Comparison of ENCODE assay signal across 16 cellular contexts in genomic region chr9:92266486-92266885, GRCh38.
"Had no signal": no experiment of that assay in that cellular context is flagged by ENCODE, and none has a peak within 500 bp of the region (broad histone marks: within the 10 kb centered on the region; RNA-seq: fewer than 3 reads in every experiment).

No MANE protein-coding gene starts in this region.

- DNase-seq: activated CD4-positive, alpha-beta T cell treated with anti-CD3 and anti-CD28 coated beads for 1 hour; activated CD4-positive, alpha-beta T cell treated with anti-CD3 and anti-CD28 coated beads, Interleukin-2, amount 50 U/mL, for 4 hours; activated CD8-positive, alpha-beta memory T cell treated with anti-CD3 and anti-CD28 coated beads, Interleukin-2, amount 10 ng/mL, durations not matched to agents 7 days and 5 days; activated effector memory CD4-positive, alpha-beta T cell treated with anti-CD3 and anti-CD28 coated beads, Interleukin-2, amount 50 U/mL, for 16 hours; activated T-cell treated with anti-CD3 and anti-CD28 coated beads, Interleukin-2, amount 50 U/mL, for 1 hour; adrenal gland; islet precursor cell; mucosa of descending colon; naive thymus-derived CD4-positive, alpha-beta T cell; pancreas; stimulated activated CD4-positive, alpha-beta T cell treated with anti-CD3 and anti-CD28 coated beads, Interleukin-15, amount 100 ng/mL, for 24 hours; stimulated activated CD4-positive, alpha-beta T cell treated with anti-CD3 and anti-CD28 coated beads, Interleukin-4, amount 100 ng/mL, for 1 hour; stimulated activated naive B cell treated with anti-CD40 and anti-IgM and Interleukin-4, amounts not matched to agents 10 μg/mL and 1 μg/mL and 100 μg/mL, for 72 hours; thyroid gland had no signal

- H3K4me1 ChIP-seq: pancreas, thyroid gland had no signal

- H3K27me3 ChIP-seq: adrenal gland, pancreas, thyroid gland had no signal

- H3K4me3 ChIP-seq: adrenal gland, coronary artery, mucosa of descending colon, pancreas, thyroid gland had no signal

- H3K27ac ChIP-seq: coronary artery, pancreas, thyroid gland had no signal

- FAIRE-seq: pancreas had no signal

- H3K9me3 ChIP-seq: adrenal gland, mucosa of descending colon, pancreas, thyroid gland had no signal

- ATAC-seq: activated CD8-positive, alpha-beta memory T cell treated with anti-CD3 and anti-CD28 coated beads, Interleukin-2, amount 10 ng/mL, durations not matched to agents 7 days and 5 days; esophagus mucosa; mucosa of descending colon; naive thymus-derived CD4-positive, alpha-beta T cell; pancreas; stimulated activated naive B cell treated with anti-CD40 and anti-IgM and Interleukin-4, amounts not matched to agents 10 μg/mL and 1 μg/mL and 100 μg/mL, for 72 hours had no signal
